8 cellular contexts compared by ENCODE assay signal in genomic region chr11:66545701-66546367, GRCh38. TPM values are rescaled to one million over a fixed set of nuclear protein-coding genes. Genes with fewer than 3 reads are reported as not detected.
DNase-seq lines count a peak whose midpoint lies in the region; ATAC-seq and TF ChIP-seq lines count a peak whose summit lies in the region.

ZDHHC24 (minus strand) TSS chr11:66546048; CDS start chr11:66546003, 45 bp downstream.

- under 1% methylated on average over 71 of the region's 71 CpGs for WGBS in HUES64

- TF ChIP-seq CTCF in Calu3 (IDR thresholded peaks at IDR 0.05; ENCODE audit: unreplicated experiment) (no peak), OCI-LY7 (conservative IDR thresholded peaks at IDR 0.05; ENCODE audit: low read length) (no peak), epithelial cell of esophagus (IDR thresholded peaks at IDR 0.05; ENCODE audit: insufficient read depth, low read depth, low read length, missing control alignments) (no peak)

- intact Hi-C loops in Calu3 (cut with micrococcal nuclease; ENCODE audit: unreplicated experiment) (no loop called here), OCI-LY7 (cut with micrococcal nuclease; ENCODE audit: unreplicated experiment) (loop anchor here (1.0 kb wide), 1 partner anchor 66 kb away; the partner anchor contains the start of gene DPP3)

- peak within 1 kb of the TSS; percentile 86 for H3K4me2 ChIP-seq in OCI-LY7 (ENCODE audit: low read length)

- POLR2A ChIA-PET in OCI-LY7 (lab: Charles Lee) = interaction anchor here (0.8 to 2.8 kb wide), 5 partner anchors 12 to 132 kb away, joined by 3 to 11 read pairs (median 4); partner anchors contain the start of gene RBM4B

- no peaks in the 10 kb centered on the region; the same call in 1 of the 2 replicates for H3K36me3 ChIP-seq in HUES64 (ENCODE audit: insufficient read depth, low read length)
- H3K36me3 ChIP-seq in OCI-LY7 (ENCODE audit: insufficient read depth, low read length) = peaks cover 13% of the 10 kb centered on the region

- H3K27me3 ChIP-seq in HUES64 (ENCODE audit: insufficient read depth, low read length) = no peaks in the 10 kb centered on the region
- H3K27me3 ChIP-seq in mononuclear cell (ENCODE audit: insufficient read depth, low read length) = no peaks in the 10 kb centered on the region

- peak within 1 kb of the TSS; percentile 74 for H3K4me3 Mint-ChIP-seq in Calu3 (ENCODE audit: low read depth, unreplicated experiment)

- H3K27ac ChIP-seq in HUES64 (ENCODE audit: low read depth, low read length) (peak within 1 kb of the TSS; percentile 55), OCI-LY7 (ENCODE audit: low read depth, low read length, poor library complexity, severe bottlenecking) (peak within 1 kb of the TSS; percentile 79)

- no peaks in the 10 kb centered on the region for H3K9me3 Mint-ChIP-seq in Calu3 (ENCODE audit: low read depth, unreplicated experiment)

- BruUV-seq in Calu3 (replicated peaks; lab: Mats Ljungman, UMichigan) (no TSS peak), OCI-LY7 (replicated peaks; lab: Mats Ljungman, UMichigan) (no TSS peak)

- no peaks in the 10 kb centered on the region for H3K9me2 ChIP-seq in OCI-LY7 (ENCODE audit: insufficient read depth, low read length)

- H3K4me1 Mint-ChIP-seq in Calu3 (ENCODE audit: low read depth, unreplicated experiment) = peaks cover 6% of the 10 kb centered on the region

- H2AFZ ChIP-seq in OCI-LY7 (ENCODE audit: low read length) = peak within 1 kb of the TSS; percentile 88

- H3K9me3 ChIP-seq in HUES64 (ENCODE audit: insufficient read depth, low read depth, low read length) (no peaks in the 10 kb centered on the region), OCI-LY7 (ENCODE audit: low read length) (no peaks in the 10 kb centered on the region), mononuclear cell (ENCODE audit: low read depth, low read length) (no peaks in the 10 kb centered on the region)

- CTCF ChIA-PET in Calu3 (lab: Charles Lee) (interaction anchor here (0.9 to 2.1 kb wide), 2 partner anchors 128 to 133 kb away, joined by 3 to 7 read pairs; no protein-coding TSS in a partner anchor), OCI-LY7 (lab: Charles Lee; ENCODE audit: unreplicated experiment) (interaction anchor here (0.6 to 1.5 kb wide), 3 partner anchors 65 to 132 kb away, joined by 3 to 7 read pairs (median 3); partner anchors contain the start of genes MRPL11 and RBM4B)

- peak; percentile 88 for ATAC-seq in GM21447 (IDR thresholded peaks at IDR 0.05; ENCODE audit: unreplicated experiment)

- DNase-seq in Calu3 (peak; percentile 95), OCI-LY7 (ENCODE audit: low spot score) (peak; percentile 91), activated T-cell treated with anti-CD3 and anti-CD28 coated beads for 1 hour (ENCODE audit: low read depth) (peak; percentile 65), epithelial cell of esophagus (ENCODE audit: low read depth) (peak; percentile 98)
- DNase-seq in stimulated activated CD8-positive, alpha-beta memory T cell treated with anti-CD3 and anti-CD28 coated beads, Interleukin-4, amount 100 ng/mL, for 1 hour (ENCODE audit: low read depth in 2 of 2, low spot score in 1 of 2) = peak; percentile 42 to 58

- H4K20me1 ChIP-seq in OCI-LY7 (ENCODE audit: insufficient read depth, low read length) = no peaks in the 10 kb centered on the region

- H3K27ac Mint-ChIP-seq in Calu3 (ENCODE audit: unreplicated experiment) = no peak within 1 kb of the TSS

- H3K4me3 ChIP-seq in HUES64 (ENCODE audit: low read length) (peak within 1 kb of the TSS; percentile 87), OCI-LY7 (ENCODE audit: low read depth, low read length, poor library complexity, severe bottlenecking) (peak within 1 kb of the TSS; percentile 89), epithelial cell of esophagus (ENCODE audit: low read length) (peak within 1 kb of the TSS; percentile 63), mononuclear cell (ENCODE audit: low read length) (peak within 1 kb of the TSS; percentile 75)

- H3K79me2 ChIP-seq in OCI-LY7 (ENCODE audit: insufficient read depth, low read depth, low read length) = peaks cover 9% of the 10 kb centered on the region; the same call in 1 of the 2 replicates

- H3K27me3 Mint-ChIP-seq in Calu3 (ENCODE audit: unreplicated experiment) = peaks cover 31% of the 10 kb centered on the region

- peaks cover 24% of the 10 kb centered on the region for H3K36me3 Mint-ChIP-seq in Calu3 (ENCODE audit: insufficient read depth, unreplicated experiment)

- H3K4me1 ChIP-seq in HUES64 (ENCODE audit: insufficient read depth, low read length) (peaks cover 10% of the 10 kb centered on the region), OCI-LY7 (ENCODE audit: insufficient read depth, low read length, poor library complexity, severe bottlenecking) (peaks cover 33% of the 10 kb centered on the region), mononuclear cell (ENCODE audit: insufficient read depth, low read length) (peaks cover 35% of the 10 kb centered on the region)

- peak within 1 kb of the TSS; percentile 84 for H3K9ac ChIP-seq in HUES64 (ENCODE audit: low read depth, low read length)

RNA-seq across cellular contexts. Expression of gene ZDHHC24, which starts in this region (rescaled TPM):
- total RNA-seq in Calu3 (2022) (15.1 and 17.3 TPM in 2 replicates), OCI-LY7 (2022) (33.3 and 35.1 TPM in 2 replicates), mononuclear cell (10.0 TPM)
- 3.1 TPM for polyA plus RNA-seq in HUES64 (2013, experiment 1 of 2)
- 3.1 TPM for polyA plus RNA-seq in HUES64 (2013, experiment 2 of 2)
- 11.3 and 11.9 TPM in 2 replicates for total RNA-seq in OCI-LY7 (2014; rRNA removed; shearing (Covaris generic))

Comparison
In these comparisons a context has a peak if more than half of its experiments do, and no peak if none do; other contexts are left out.
1. Peak in every context shown above with its lines: DNase-seq, ATAC-seq, H3K4me3 ChIP-seq and H3K27ac ChIP-seq.